In the genomic region with DNA sequence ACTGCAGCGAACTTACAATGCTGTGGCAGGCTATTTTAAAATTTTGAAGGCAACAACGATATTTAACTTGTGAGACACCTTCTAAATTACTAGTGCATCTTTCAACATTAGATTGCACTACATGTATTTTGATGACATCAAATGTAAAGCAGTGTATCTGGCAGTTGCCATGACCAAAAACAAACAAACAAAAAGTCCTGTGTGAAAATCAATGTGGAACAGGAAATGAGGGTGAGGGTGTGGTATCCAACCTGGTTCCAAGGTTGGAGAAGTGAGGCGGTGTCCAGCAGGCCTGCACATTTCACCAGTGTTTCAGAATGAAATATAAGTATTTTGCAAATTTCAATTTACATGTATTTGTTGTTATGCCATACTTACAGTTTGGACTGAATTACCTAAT, we compare ENCODE assay signal across 1 cellular context.
TF ChIP-seq lines count a peak whose summit lies in the region.

No MANE protein-coding gene starts in this region.

TF ChIP-seq in A549, 52 proteins besides CTCF, POLR2A, EP300 and RAD21:
- TF ChIP-seq MAZ (IDR thresholded peaks at IDR 0.05; ENCODE audit: borderline replicate concordance, low read depth, low read length) = no peak
- TF ChIP-seq HOXA7 (CRISPR knock-in tag; IDR thresholded peaks at IDR 0.05) = no peak
- TF ChIP-seq GATA3 (IDR thresholded peaks at IDR 0.05; ENCODE audit: borderline replicate concordance) = no peak
- TF ChIP-seq, protein P1, sequence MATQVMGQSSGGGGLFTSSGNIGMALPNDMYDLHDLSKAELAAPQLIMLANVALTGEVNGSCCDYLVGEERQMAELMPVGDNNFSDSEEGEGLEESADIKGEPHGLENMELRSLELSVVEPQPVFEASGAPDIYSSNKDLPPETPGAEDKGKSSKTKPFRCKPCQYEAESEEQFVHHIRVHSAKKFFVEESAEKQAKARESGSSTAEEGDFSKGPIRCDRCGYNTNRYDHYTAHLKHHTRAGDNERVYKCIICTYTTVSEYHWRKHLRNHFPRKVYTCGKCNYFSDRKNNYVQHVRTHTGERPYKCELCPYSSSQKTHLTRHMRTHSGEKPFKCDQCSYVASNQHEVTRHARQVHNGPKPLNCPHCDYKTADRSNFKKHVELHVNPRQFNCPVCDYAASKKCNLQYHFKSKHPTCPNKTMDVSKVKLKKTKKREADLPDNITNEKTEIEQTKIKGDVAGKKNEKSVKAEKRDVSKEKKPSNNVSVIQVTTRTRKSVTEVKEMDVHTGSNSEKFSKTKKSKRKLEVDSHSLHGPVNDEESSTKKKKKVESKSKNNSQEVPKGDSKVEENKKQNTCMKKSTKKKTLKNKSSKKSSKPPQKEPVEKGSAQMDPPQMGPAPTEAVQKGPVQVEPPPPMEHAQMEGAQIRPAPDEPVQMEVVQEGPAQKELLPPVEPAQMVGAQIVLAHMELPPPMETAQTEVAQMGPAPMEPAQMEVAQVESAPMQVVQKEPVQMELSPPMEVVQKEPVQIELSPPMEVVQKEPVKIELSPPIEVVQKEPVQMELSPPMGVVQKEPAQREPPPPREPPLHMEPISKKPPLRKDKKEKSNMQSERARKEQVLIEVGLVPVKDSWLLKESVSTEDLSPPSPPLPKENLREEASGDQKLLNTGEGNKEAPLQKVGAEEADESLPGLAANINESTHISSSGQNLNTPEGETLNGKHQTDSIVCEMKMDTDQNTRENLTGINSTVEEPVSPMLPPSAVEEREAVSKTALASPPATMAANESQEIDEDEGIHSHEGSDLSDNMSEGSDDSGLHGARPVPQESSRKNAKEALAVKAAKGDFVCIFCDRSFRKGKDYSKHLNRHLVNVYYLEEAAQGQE (IDR thresholded peaks at IDR 0.05) = no peak
- TF ChIP-seq SMC3 (IDR thresholded peaks at IDR 0.05) = no peak
- no peak for TF ChIP-seq EHF (CRISPR knock-in tag; IDR thresholded peaks at IDR 0.05)
- TF ChIP-seq HOXB5 (CRISPR knock-in tag; IDR thresholded peaks at IDR 0.05) = no peak
- no peak for TF ChIP-seq MYC (IDR thresholded peaks at IDR 0.05; ENCODE audit: borderline replicate concordance, low read length)
- TF ChIP-seq ZC3H11A (IDR thresholded peaks at IDR 0.05) = no peak
